In the genomic region with DNA sequence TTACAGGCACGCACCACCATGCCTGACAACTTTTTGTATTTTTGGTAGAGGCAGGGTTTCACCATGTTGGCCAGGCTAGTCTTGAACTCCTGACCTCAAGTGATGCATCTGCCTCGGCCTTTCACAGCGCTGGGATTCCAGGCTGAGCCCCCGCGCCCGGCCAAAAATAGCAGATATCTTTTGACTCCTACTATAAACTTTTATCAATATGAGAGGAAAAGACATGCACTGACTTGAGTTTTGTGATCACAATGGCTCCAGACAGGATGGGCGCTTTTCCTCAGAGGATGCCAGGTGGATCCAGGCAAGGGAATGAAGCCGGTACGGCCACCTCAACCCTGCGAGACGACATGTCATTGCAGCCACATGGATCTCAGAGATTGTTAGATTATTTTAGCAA, we compare ENCODE assay signal across 26 cellular contexts.
"Had no signal": no experiment of that assay in that cellular context is flagged by ENCODE, and none has a peak within 500 bp of the region (broad histone marks: within the 10 kb centered on the region; RNA-seq: fewer than 3 reads in every experiment).

No MANE protein-coding gene starts in this region.

- H3K4me1 ChIP-seq: ascending aorta, body of pancreas, SJCRH30 had no signal

- H3K4me3 ChIP-seq: ascending aorta, body of pancreas, K562, SJCRH30 had no signal

- H3K36me3 ChIP-seq: ascending aorta, SJCRH30 had no signal

- H3K27ac ChIP-seq: ascending aorta, body of pancreas, SJCRH30, VCaP had no signal

- ATAC-seq: activated naive CD4-positive, alpha-beta T cell treated with anti-CD3 and anti-CD28 coated beads, Interleukin-2, amount 50 U/mL, for 72 hours; activated naive CD8-positive, alpha-beta T cell treated with anti-CD3 and anti-CD28 coated beads, Interleukin-2, amount 50 U/mL, for 24 hours; body of pancreas; K562 had no signal

- H3K9ac ChIP-seq: SK-N-SH had no signal

- H3K27me3 ChIP-seq: ascending aorta had no signal

- DNase-seq: activated CD4-positive, alpha-beta T cell treated with anti-CD3 and anti-CD28 coated beads for 4 hours; activated CD4-positive, alpha-beta T cell treated with anti-CD3 and anti-CD28 coated beads, Interleukin-2, amount 50 U/mL, for 48 hours; activated CD4-positive, CD25-positive, alpha-beta regulatory T cell; activated naive CD4-positive, alpha-beta T cell treated with Interleukin-2 at 50 U/mL for 16 hours; activated naive CD8-positive, alpha-beta T cell treated with anti-CD3 and anti-CD28 coated beads, Interleukin-2, amount 50 U/mL, for 24 hours; activated T-cell treated with anti-CD3 and anti-CD28 coated beads, Interleukin-2, amount 50 U/mL, for 1 hour; amniotic stem cell; body of pancreas; Karpas-422; MM.1S; NCI-H1105; NCI-H1436; NCI-H1694 treated with DMSO at 0.1 percent for 48 hours; NCI-H2081; NCI-H446; NCI-H524 treated with DMSO at 0.1 percent for 48 hours; NCI-H82; Right ventricle myocardium superior; RPMI8226; SJCRH30; SK-N-SH; T-helper 1 cell had no signal

- H3K9me3 ChIP-seq: ascending aorta, body of pancreas, SJCRH30, SK-N-SH had no signal
